20 cellular contexts compared by ENCODE assay signal in the genomic region with DNA sequence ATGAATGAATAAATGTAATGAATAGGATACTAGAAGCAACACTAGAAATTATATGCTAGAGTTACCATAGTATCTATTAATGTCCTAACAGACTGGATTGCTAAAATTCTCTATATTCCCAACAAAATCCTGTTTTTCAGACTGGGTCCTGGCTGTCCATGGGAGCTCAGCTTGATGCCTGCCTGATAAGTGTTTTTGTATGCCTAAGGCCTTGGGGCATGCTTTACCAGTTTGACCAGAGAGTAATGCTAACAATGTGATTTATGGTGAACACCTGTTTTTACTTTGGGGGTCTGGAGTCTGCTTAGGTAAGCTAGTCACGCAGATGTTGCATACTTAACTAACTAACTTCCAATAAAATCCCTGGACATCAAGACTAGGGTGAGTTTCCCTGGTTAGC.
"Had no signal": no experiment of that assay in that cellular context is flagged by ENCODE, and none has a peak within 500 bp of the region (broad histone marks: within the 10 kb centered on the region; RNA-seq: fewer than 3 reads in every experiment).

No MANE protein-coding gene starts in this region.

- H3K9me3 ChIP-seq: lower lobe of right lung, ovary, psoas muscle, sigmoid colon, thoracic aorta, tibial nerve, vagina had no signal

- H3K4me3 ChIP-seq: dorsolateral prefrontal cortex, lower lobe of right lung, ovary, psoas muscle, sigmoid colon, skin epidermis, spleen, thoracic aorta, tibial nerve, vagina had no signal

- DNase-seq: dorsolateral prefrontal cortex; effector CD4-positive, alpha-beta T cell; head of caudate nucleus; kidney glomerular epithelial cell; left colon; left ventricle myocardium superior; lower lobe of right lung; natural killer cell; occipital lobe; ovary; posterior cingulate gyrus; psoas muscle; right cardiac atrium; sigmoid colon; spleen; stimulated activated CD4-positive, alpha-beta T cell treated with anti-CD3 and anti-CD28 coated beads, Interleukin-4, amount 100 ng/mL, for 4 hours had no signal

- H3K4me1 ChIP-seq: lower lobe of right lung, psoas muscle, sigmoid colon, spleen, tibial nerve had no signal

- H3K27ac ChIP-seq: dorsolateral prefrontal cortex, lower lobe of right lung, ovary, psoas muscle, sigmoid colon, skin epidermis, spleen, thoracic aorta, tibial nerve, vagina had no signal

- H3K27me3 ChIP-seq: dorsolateral prefrontal cortex, ovary, sigmoid colon, spleen, tibial nerve, vagina had no signal

- H3K36me3 ChIP-seq: lower lobe of right lung, ovary, sigmoid colon, spleen, thoracic aorta, tibial nerve, vagina had no signal
